ENCODE assay signal across 5 cellular contexts in the genomic region with DNA sequence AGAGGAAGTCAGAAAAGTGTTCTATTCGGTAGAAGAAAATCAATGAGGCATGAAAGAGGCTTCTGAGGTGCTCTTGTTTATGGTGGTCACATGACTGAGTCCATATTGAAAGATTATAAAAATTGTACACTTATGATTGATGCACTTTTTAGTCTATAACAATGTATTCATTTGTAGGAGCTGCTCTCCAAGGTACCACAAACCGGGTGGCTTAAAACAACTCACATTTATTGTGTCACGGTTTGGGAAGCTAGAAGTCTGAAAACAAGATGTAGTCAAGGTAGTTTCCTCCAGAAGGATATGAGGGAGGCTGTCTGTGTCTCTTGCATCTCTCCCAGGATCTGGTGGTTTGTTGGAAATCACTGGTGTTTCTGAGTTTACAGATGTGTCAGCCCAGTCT.
DNase-seq lines count a peak whose midpoint lies in the region; ATAC-seq, FAIRE-seq and TF ChIP-seq lines count a peak whose summit lies in the region.
"Not testable (repeated sequence)": the region's sequence is repeated elsewhere in the genome, so short reads cannot be mapped to it uniquely, and the experiment has no call there.

No MANE protein-coding gene starts in this region.

- intact Hi-C loops in K562 (cut with micrococcal nuclease), result not testable (repeated sequence)

- in situ Hi-C loops in K562 (cut with MboI), result not testable (repeated sequence)

- H3K9me3 Mint-ChIP-seq in GM23338, result not testable (repeated sequence)

- H3K79me2 ChIP-seq in GM23338 (replicated peaks; ENCODE audit: insufficient read depth); SK-N-SH (ENCODE audit: insufficient read depth); K562 (ENCODE audit: control insufficient read depth, insufficient read depth, low read length): not testable (repeated sequence)

- not testable (repeated sequence) for H3K9ac ChIP-seq in SK-N-SH; K562 (ENCODE audit: insufficient read depth in 1 of 2, low read depth in 2 of 2, low read length in 2 of 2)

- not testable (repeated sequence) for H3K4me1 Mint-ChIP-seq in GM23338

- FAIRE-seq in K562 (lab: Jason Lieb, UNC), result not testable (repeated sequence)

- TF ChIP-seq POLR2A in K562 (conservative IDR thresholded peaks at IDR 0.05), result not testable (repeated sequence)

- H3K9me3 ChIP-seq in SK-N-SH; K562 (replicated peaks; ENCODE audit: control insufficient read depth, insufficient read depth, low read depth, low read length): not testable (repeated sequence)

- not testable (repeated sequence) for H3K4me2 ChIP-seq in GM23338; SK-N-SH; K562 (ENCODE audit: insufficient read depth, low read length)

- BruUV-seq in K562 (replicated peaks; lab: Mats Ljungman, UMichigan), result not testable (repeated sequence)

- H3K4me1 ChIP-seq in GM23338 (ENCODE audit: insufficient read depth); SK-N-SH (ENCODE audit: control insufficient read depth in 1 of 2, insufficient read depth in 2 of 2, low read depth in 1 of 2, low read length in 1 of 2); K562 (replicated peaks in 1 of 2; ENCODE audit: control insufficient read depth in 2 of 2, insufficient read depth in 2 of 2, low read length in 2 of 2): not testable (repeated sequence)

- H4K20me1 ChIP-seq in GM23338 (replicated peaks; ENCODE audit: insufficient read depth); SK-N-SH (ENCODE audit: insufficient read depth); K562 (replicated peaks; ENCODE audit: control insufficient read depth, insufficient read depth, low read length): not testable (repeated sequence)

- H3K27me3 Mint-ChIP-seq in GM23338 (ENCODE audit: insufficient read depth, low read depth, poor library complexity), result not testable (repeated sequence)

- not testable (repeated sequence) for H3K36me3 Mint-ChIP-seq in GM23338 (ENCODE audit: low read depth)

- not testable (repeated sequence) for H3K27ac ChIP-seq in GM23338 (ENCODE audit: low read depth); SK-N-SH (ENCODE audit: low read depth in 2 of 2, low read length in 1 of 2); K562 (ENCODE audit: extremely low read depth, low read depth, low read length)

- H3K9me2 ChIP-seq in GM23338 (ENCODE audit: insufficient read depth); SK-N-SH: not testable (repeated sequence)

- H3F3A ChIP-seq in GM23338 (replicated peaks; ENCODE audit: low read depth); SK-N-SH (replicated peaks; ENCODE audit: insufficient read depth): not testable (repeated sequence)

- H3K36me3 ChIP-seq in GM23338 (ENCODE audit: insufficient read depth); SK-N-SH (replicated peaks in 1 of 2; ENCODE audit: control insufficient read depth in 1 of 2, insufficient read depth in 2 of 2, low read length in 1 of 2); K562 (ENCODE audit: control insufficient read depth, insufficient read depth, low read length): not testable (repeated sequence)

- H3K4me3 Mint-ChIP-seq in GM23338, result not testable (repeated sequence)

- not testable (repeated sequence) for TF ChIP-seq EP300 in Ishikawa (IDR thresholded peaks at IDR 0.05; ENCODE audit: borderline replicate concordance); SK-N-SH (IDR thresholded peaks at IDR 0.05; ENCODE audit: borderline replicate concordance in 1 of 2, low read depth in 1 of 2, low read length in 1 of 2); K562 (IDR thresholded peaks at IDR 0.05; ENCODE audit: low read length)

- not testable (repeated sequence) for ATAC-seq in GM23338, K562

- POLR2A ChIA-PET in SK-N-SH (lab: Yijun Ruan, JAX); K562 (lab: Yijun Ruan, JAX): not testable (repeated sequence)

- not testable (repeated sequence) for H3K27me3 ChIP-seq in GM23338 (ENCODE audit: insufficient read depth); SK-N-SH (ENCODE audit: insufficient read depth); K562 (ENCODE audit: control insufficient read depth in 2 of 2, insufficient read depth in 2 of 2, low read length in 2 of 2)

- not testable (repeated sequence) for TF ChIP-seq RAD21 in Ishikawa (IDR thresholded peaks at IDR 0.05; ENCODE audit: low read depth); SK-N-SH (IDR thresholded peaks at IDR 0.05; ENCODE audit: low read length); K562 (CRISPR knock-in tag; conservative IDR thresholded peaks at IDR 0.05 in 1 of 2, IDR thresholded peaks at IDR 0.05 in 1 of 2)

- not testable (repeated sequence) for TF ChIP-seq CTCF in GM23338 (conservative IDR thresholded peaks at IDR 0.05; ENCODE audit: low read depth in 2 of 2); SK-N-SH (IDR thresholded peaks at IDR 0.05); K562 (IDR thresholded peaks at IDR 0.05 in 2 of 3, conservative IDR thresholded peaks at IDR 0.05 in 1 of 3; ENCODE audit: insufficient read depth in 2 of 3, low read depth in 1 of 3, low read length in 3 of 3)

- H3K4me3 ChIP-seq in GM23338; SK-N-SH (ENCODE audit: low read depth in 2 of 2, low read length in 1 of 2); K562: not testable (repeated sequence)

- not testable (repeated sequence) for H3K27ac Mint-ChIP-seq in GM23338

- not testable (repeated sequence) for DNase-seq in GM23338 (ENCODE audit: low spot score); SK-N-SH; K562 (ENCODE audit: extremely low read depth in 1 of 4, low spot score in 3 of 4)
- DNase-seq in iris pigment epithelial cell (ENCODE audit: low read depth), result peak; percentile 3

- not testable (repeated sequence) for H3K9me1 ChIP-seq in K562 (ENCODE audit: control insufficient read depth, insufficient read depth, low read length)

- 29% methylated on average over 3 of the region's 3 CpGs for WGBS in SK-N-SH (ENCODE audit: low lambda C conversion rate)
- 15% methylated on average over 3 of the region's 3 CpGs for WGBS in K562 (ENCODE audit: insufficient coverage, low coverage, missing lambda C conversion rate)

- not testable (repeated sequence) for H2AFZ ChIP-seq in GM23338; SK-N-SH (ENCODE audit: low read depth); K562 (ENCODE audit: low read depth, low read length)

- CTCF ChIA-PET in SK-N-SH (lab: Yijun Ruan, JAX); K562 (lab: Yijun Ruan, JAX; ENCODE audit: low intra/inter-chr PET ratio): not testable (repeated sequence)

TF ChIP-seq in K562, 482 proteins besides CTCF, POLR2A, EP300 and RAD21:
- peak; percentile 79 for TF ChIP-seq EHMT2 (IDR thresholded peaks at IDR 0.05)
